ENCODE assay signal across 13 cellular contexts in genomic region chr12:131091976-131092691, GRCh38.
DNase-seq lines count a peak whose midpoint lies in the region; ATAC-seq and TF ChIP-seq lines count a peak whose summit lies in the region.
"Had no signal": no experiment of that assay in that cellular context is flagged by ENCODE, and none has a peak within 500 bp of the region (broad histone marks: within the 10 kb centered on the region; RNA-seq: fewer than 3 reads in every experiment).

No MANE protein-coding gene starts in this region.

- H3K27ac Mint-ChIP-seq in activated CD4-positive, alpha-beta T cell treated with anti-CD3 and anti-CD28 coated beads, Interleukin-2, amount 10 ng/mL, durations not matched to agents 24 days and 14 days = peak overlapping the region; percentile 89
- H3K27ac Mint-ChIP-seq in activated CD4-positive, alpha-beta T cell treated with anti-CD3 and anti-CD28 coated beads, Interleukin-2, amount 10 ng/mL, durations not matched to agents 7 days and 5 days = no peak overlapping the region
- H3K27ac Mint-ChIP-seq in stimulated activated effector memory CD8-positive, alpha-beta T cell treated with anti-CD3 and anti-CD28 coated beads, Interleukin-12 subunit alpha, Interleukin-12 subunit beta, amount 100 ng/mL, for 72 hours = peak overlapping the region; percentile 84

- peak overlapping the region; percentile 25 for H3K4me3 Mint-ChIP-seq in activated CD4-positive, alpha-beta T cell treated with anti-CD3 and anti-CD28 coated beads, Interleukin-2, amount 10 ng/mL, durations not matched to agents 24 days and 14 days
- H3K4me3 Mint-ChIP-seq in activated CD4-positive, alpha-beta T cell treated with anti-CD3 and anti-CD28 coated beads, Interleukin-2, amount 10 ng/mL, durations not matched to agents 7 days and 5 days = no peak overlapping the region
- H3K4me3 Mint-ChIP-seq in stimulated activated effector memory CD8-positive, alpha-beta T cell treated with anti-CD3 and anti-CD28 coated beads, Interleukin-12 subunit alpha, Interleukin-12 subunit beta, amount 100 ng/mL, for 72 hours = peak overlapping the region; percentile 63

- DNase-seq in activated CD4-positive, alpha-beta T cell treated with anti-CD3 and anti-CD28 coated beads, Interleukin-2, amount 10 ng/mL, durations not matched to agents 24 days and 14 days = no peak
- no peak for DNase-seq in activated CD4-positive, alpha-beta T cell treated with anti-CD3 and anti-CD28 coated beads, Interleukin-2, amount 10 ng/mL, durations not matched to agents 7 days and 5 days
- peak in 3 of 5 donors; percentile 3 to 58 (median 16) for DNase-seq in heart left ventricle
- DNase-seq in stimulated activated effector memory CD8-positive, alpha-beta T cell treated with anti-CD3 and anti-CD28 coated beads, Interleukin-12 subunit alpha, Interleukin-12 subunit beta, amount 100 ng/mL, for 72 hours (ENCODE audit: low spot score in 2 of 2) = peak in 1 of 2 donors; percentile 65
- no peak for DNase-seq in erythroblast (lab: John Stamatoyannopoulos, UW)
- no peak for DNase-seq in NCI-H146 (lab: John Stamatoyannopoulos, UW)
- no peak for DNase-seq in activated CD4-positive, alpha-beta T cell treated with anti-CD3 and anti-CD28 coated beads, Interleukin-2, amount 50 U/mL, for 1 hour
- DNase-seq: activated gamma-delta T cell treated with Interleukin-2 at 50 U/mL for 16 hours, NCI-H1048, NCI-H2227 treated with DMSO at 0.1 percent for 48 hours, substantia nigra had no signal

- no peak overlapping the region for H3K4me3 ChIP-seq in heart left ventricle

- intact Hi-C loops in activated CD4-positive, alpha-beta T cell treated with anti-CD3 and anti-CD28 coated beads, Interleukin-2, amount 10 ng/mL, durations not matched to agents 24 days and 14 days (cut with micrococcal nuclease) = loop anchor here (5.0 to 10.0 kb wide), 2 partner anchors 120 to 267 kb away; no protein-coding TSS in a partner anchor
- intact Hi-C loops in heart left ventricle (cut with DNase I) = loop anchor here in 1 of 10 donors (10.0 kb wide), 1 partner anchor 177 kb away; no protein-coding TSS in a partner anchor

- no peak for TF ChIP-seq POLR2A in heart left ventricle (IDR thresholded peaks at IDR 0.05)
- TF ChIP-seq POLR2A in erythroblast (IDR thresholded peaks at IDR 0.05; ENCODE audit: low read length) = no peak

- no peaks in the 10 kb centered on the region for H3K27me3 Mint-ChIP-seq in activated CD4-positive, alpha-beta T cell treated with anti-CD3 and anti-CD28 coated beads, Interleukin-2, amount 10 ng/mL, durations not matched to agents 24 days and 14 days
- no peaks in the 10 kb centered on the region for H3K27me3 Mint-ChIP-seq in activated CD4-positive, alpha-beta T cell treated with anti-CD3 and anti-CD28 coated beads, Interleukin-2, amount 10 ng/mL, durations not matched to agents 7 days and 5 days

- peaks cover 0 to 18% (median 6%) of the 10 kb centered on the region in 12 donors for H3K4me1 ChIP-seq in heart left ventricle

- no peaks in the 10 kb centered on the region for H3K36me3 Mint-ChIP-seq in activated CD4-positive, alpha-beta T cell treated with anti-CD3 and anti-CD28 coated beads, Interleukin-2, amount 10 ng/mL, durations not matched to agents 24 days and 14 days (ENCODE audit: low read depth)
- H3K36me3 Mint-ChIP-seq in activated CD4-positive, alpha-beta T cell treated with anti-CD3 and anti-CD28 coated beads, Interleukin-2, amount 10 ng/mL, durations not matched to agents 7 days and 5 days (ENCODE audit: low read depth) = no peaks in the 10 kb centered on the region
- peaks cover 6% of the 10 kb centered on the region for H3K36me3 Mint-ChIP-seq in stimulated activated effector memory CD8-positive, alpha-beta T cell treated with anti-CD3 and anti-CD28 coated beads, Interleukin-12 subunit alpha, Interleukin-12 subunit beta, amount 100 ng/mL, for 72 hours
- H3K36me3 Mint-ChIP-seq: IgD-negative memory B cell had no signal

- H3K27ac ChIP-seq in heart left ventricle = no peak overlapping the region

- ATAC-seq in HG02759 (IDR thresholded peaks at IDR 0.05; ENCODE audit: unreplicated experiment) (peak; percentile 3), heart left ventricle (no peak)
- no peak for ATAC-seq in stimulated activated effector memory CD8-positive, alpha-beta T cell treated with anti-CD3 and anti-CD28 coated beads, Interleukin-12 subunit alpha, Interleukin-12 subunit beta, amount 100 ng/mL, for 72 hours

- no peak for TF ChIP-seq CTCF in heart left ventricle (IDR thresholded peaks at IDR 0.05)

- H3K4me1 Mint-ChIP-seq in activated CD4-positive, alpha-beta T cell treated with anti-CD3 and anti-CD28 coated beads, Interleukin-2, amount 10 ng/mL, durations not matched to agents 24 days and 14 days = peaks cover 12% of the 10 kb centered on the region
- peaks cover 17% of the 10 kb centered on the region for H3K4me1 Mint-ChIP-seq in activated CD4-positive, alpha-beta T cell treated with anti-CD3 and anti-CD28 coated beads, Interleukin-2, amount 10 ng/mL, durations not matched to agents 7 days and 5 days
- H3K4me1 Mint-ChIP-seq in stimulated activated effector memory CD8-positive, alpha-beta T cell treated with anti-CD3 and anti-CD28 coated beads, Interleukin-12 subunit alpha, Interleukin-12 subunit beta, amount 100 ng/mL, for 72 hours = peaks cover 31% of the 10 kb centered on the region

- POLR2A ChIA-PET in activated CD4-positive, alpha-beta T cell treated with anti-CD3 and anti-CD28 coated beads, Interleukin-2, amount 10 ng/mL, durations not matched to agents 7 days and 5 days (lab: Charles Lee) = no interaction called here

- no peaks in the 10 kb centered on the region for H3K27me3 ChIP-seq in heart left ventricle

- 81 to 91% (median 85%) methylated on average over 15 to 18 of the region's 18 CpGs for WGBS in heart left ventricle, 4 donors

- CTCF ChIA-PET in activated CD4-positive, alpha-beta T cell treated with anti-CD3 and anti-CD28 coated beads, Interleukin-2, amount 10 ng/mL, durations not matched to agents 7 days and 5 days (lab: Charles Lee) = no interaction called here

- no peaks in the 10 kb centered on the region for H3K9me3 Mint-ChIP-seq in activated CD4-positive, alpha-beta T cell treated with anti-CD3 and anti-CD28 coated beads, Interleukin-2, amount 10 ng/mL, durations not matched to agents 24 days and 14 days
- H3K9me3 Mint-ChIP-seq in activated CD4-positive, alpha-beta T cell treated with anti-CD3 and anti-CD28 coated beads, Interleukin-2, amount 10 ng/mL, durations not matched to agents 7 days and 5 days = no peaks in the 10 kb centered on the region
- no peaks in the 10 kb centered on the region for H3K9me3 Mint-ChIP-seq in stimulated activated effector memory CD8-positive, alpha-beta T cell treated with anti-CD3 and anti-CD28 coated beads, Interleukin-12 subunit alpha, Interleukin-12 subunit beta, amount 100 ng/mL, for 72 hours
- H3K9me3 Mint-ChIP-seq: IgD-negative memory B cell had no signal

- no peaks in the 10 kb centered on the region for H3K9me3 ChIP-seq in heart left ventricle

- peaks cover 0 to 13% (median 0%) of the 10 kb centered on the region in 9 donors for H3K36me3 ChIP-seq in heart left ventricle

Comparison
In these comparisons a context has a peak if more than half of its experiments do, and no peak if none do; other contexts are left out.
1. DNase-seq: peak in heart left ventricle (3 of 5); none in activated CD4-positive, alpha-beta T cell treated with anti-CD3 and anti-CD28 coated beads, Interleukin-2, amount 10 ng/mL, durations not matched to agents 24 days and 14 days (single experiment), activated CD4-positive, alpha-beta T cell treated with anti-CD3 and anti-CD28 coated beads, Interleukin-2, amount 10 ng/mL, durations not matched to agents 7 days and 5 days (single experiment), erythroblast (0 of 2), NCI-H146 (single experiment) and activated CD4-positive, alpha-beta T cell treated with anti-CD3 and anti-CD28 coated beads, Interleukin-2, amount 50 U/mL, for 1 hour (single experiment).